In genomic region chr11:62810748-62811147, GRCh38 we compare ENCODE assay signal across 24 cellular contexts. TPM values are rescaled to one million over a fixed set of nuclear protein-coding genes. Genes with fewer than 3 reads are reported as not detected.
"Had no signal": no experiment of that assay in that cellular context is flagged by ENCODE, and none has a peak within 500 bp of the region (broad histone marks: within the 10 kb centered on the region; RNA-seq: fewer than 3 reads in every experiment).

No MANE protein-coding gene starts in this region.

- ATAC-seq: left lung, right cardiac atrium had no signal

- H3K9me3 ChIP-seq: colonic mucosa, left lung, prostate gland had no signal

- H3K27me3 Mint-ChIP-seq: activated CD4-positive, alpha-beta T cell treated with anti-CD3 and anti-CD28 coated beads, Interleukin-2, amount 10 ng/mL, durations not matched to agents 24 days and 14 days; activated naive CD8-positive, alpha-beta T cell treated with anti-CD3 and anti-CD28 coated beads, Interleukin-2, amount 10 ng/mL, durations not matched to agents 7 days and 5 days had no signal

- H3K27ac Mint-ChIP-seq: activated CD4-positive, alpha-beta T cell treated with anti-CD3 and anti-CD28 coated beads, Interleukin-2, amount 10 ng/mL, durations not matched to agents 24 days and 14 days had no signal

- H3K4me3 Mint-ChIP-seq: activated CD4-positive, alpha-beta T cell treated with anti-CD3 and anti-CD28 coated beads, Interleukin-2, amount 10 ng/mL, durations not matched to agents 24 days and 14 days; activated naive CD8-positive, alpha-beta T cell treated with anti-CD3 and anti-CD28 coated beads, Interleukin-2, amount 10 ng/mL, durations not matched to agents 7 days and 5 days; neural crest cell had no signal

- H3K4me1 ChIP-seq: colonic mucosa, prostate gland had no signal

- H3K36me3 ChIP-seq: colonic mucosa, prostate gland had no signal

- H3K27me3 ChIP-seq: colonic mucosa, left lung had no signal

- H3K27ac ChIP-seq: colonic mucosa, left lung, prostate gland had no signal

- DNase-seq: activated CD4-positive, alpha-beta T cell treated with anti-CD3 and anti-CD28 coated beads, Interleukin-2, amount 10 ng/mL, durations not matched to agents 24 days and 14 days; activated CD8-positive, alpha-beta memory T cell treated with anti-CD3 and anti-CD28 coated beads for 24 hours; activated CD8-positive, alpha-beta memory T cell treated with anti-CD3 and anti-CD28 coated beads, Interleukin-2, amount 50 U/mL, for 48 hours; activated gamma-delta T cell treated with Interleukin-2 at 50 U/mL for 16 hours; activated naive CD8-positive, alpha-beta T cell treated with anti-CD3 and anti-CD28 coated beads, Interleukin-2, amount 10 ng/mL, durations not matched to agents 7 days and 5 days; central memory CD4-positive, alpha-beta T cell; colonic mucosa; head of caudate nucleus; left lung; mammary epithelial cell; midbrain; stimulated activated CD4-positive, alpha-beta T cell treated with anti-CD3 and anti-CD28 coated beads, Interleukin-2, amount 100 ng/mL, for 24 hours; T-helper 1 cell; T1000 had no signal

- H3K4me3 ChIP-seq: colonic mucosa, left lung, prostate gland had no signal

- H3K9me3 Mint-ChIP-seq: activated CD4-positive, alpha-beta T cell treated with anti-CD3 and anti-CD28 coated beads, Interleukin-2, amount 10 ng/mL, durations not matched to agents 24 days and 14 days; activated naive CD8-positive, alpha-beta T cell treated with anti-CD3 and anti-CD28 coated beads, Interleukin-2, amount 10 ng/mL, durations not matched to agents 7 days and 5 days; brain; neural crest cell had no signal

RNA-seq across cellular contexts. Expression of gene TEX54, which starts 21.9 kb away (rescaled TPM):
- total RNA-seq: activated naive CD8-positive, alpha-beta T cell treated with anti-CD3 and anti-CD28 coated beads, Interleukin-2, amount 10 ng/mL, durations not matched to agents 7 days and 5 days; colonic mucosa; frontal cortex; left lung; mammary epithelial cell; neural crest cell; osteocyte; prostate gland; right cardiac atrium; skeletal muscle tissue; urinary bladder had no signal
- polyA plus RNA-seq: esophagus, keratinocyte, mammary epithelial cell, right cardiac atrium, urinary bladder had no signal
